Comparison of ENCODE assay signal across 7 cellular contexts in genomic region chr16:71895679-71896385, GRCh38. TPM values are rescaled to one million over a fixed set of nuclear protein-coding genes. Genes with fewer than 3 reads are reported as not detected.
DNase-seq lines count a peak whose midpoint lies in the region; ATAC-seq and TF ChIP-seq lines count a peak whose summit lies in the region.

No MANE protein-coding gene starts in this region.

- H3K79me1 ChIP-seq in IMR-90 (ENCODE audit: low read depth in 1 of 2, low read length in 2 of 2): peaks cover 0 to 9% of the 10 kb centered on the region in 2 experiments; a peak in 2 of 4 replicates

- H2BK120ac ChIP-seq in IMR-90 (ENCODE audit: low read depth, low read length): peak overlapping the region; percentile 75; the same call in 1 of the 2 replicates

- POLR2A ChIA-PET in IMR-90 (lab: Charles Lee; ENCODE audit: unreplicated experiment): interaction anchor here (0.6 kb wide), 1 partner anchor 120 kb away, joined by 3 read pairs; no protein-coding TSS in a partner anchor

- no peak for TF ChIP-seq RAD21 in IMR-90 (IDR thresholded peaks at IDR 0.05; ENCODE audit: low read length)

- peak overlapping the region; percentile 99 for H2AK9ac ChIP-seq in IMR-90 (replicated peaks; ENCODE audit: low read depth, low read length, poor library complexity)

- peak overlapping the region; percentile 91 for H2BK5ac ChIP-seq in IMR-90 (ENCODE audit: low read depth, low read length, poor library complexity, severe bottlenecking)

- ATAC-seq in GM21723 (IDR thresholded peaks at IDR 0.05; ENCODE audit: unreplicated experiment) (peak; percentile 22), IMR-90 (ENCODE audit: low read depth) (peak; percentile 25), foreskin keratinocyte (peak; percentile 5)
- ATAC-seq in activated T-cell treated with anti-CD3 and anti-CD28 coated beads, Interleukin-2, amount 50 U/mL, for 4 hours: peak; percentile 34 to 36

- in situ Hi-C loops in GM13977 (cut with MboI; ENCODE audit: low pct_unique_long_range_greater_than_20kb, low sequenced_read_pairs, unreplicated experiment): no loop called here
- in situ Hi-C loops in IMR-90 (cut with MboI; ENCODE audit: low sequenced_read_pairs): no loop called here

- peak overlapping the region; percentile 97 for H3K27ac ChIP-seq in IMR-90 (ENCODE audit: insufficient read depth, low read length)
- peak overlapping the region; percentile 86 for H3K27ac ChIP-seq in foreskin keratinocyte

- TF ChIP-seq CTCF in GM13977 (IDR thresholded peaks at IDR 0.05; ENCODE audit: extremely low read depth, insufficient read depth, missing control alignments) (no peak), IMR-90 (conservative IDR thresholded peaks at IDR 0.05; ENCODE audit: low read depth, low read length) (no peak), foreskin keratinocyte (conservative IDR thresholded peaks at IDR 0.05) (no peak)

- H3K9ac ChIP-seq in IMR-90 (ENCODE audit: low read depth, low read length): peak overlapping the region; percentile 98

- H3K4me3 Mint-ChIP-seq in activated T-cell treated with anti-CD3 and anti-CD28 coated beads, Interleukin-2, amount 50 U/mL, for 4 hours: peak overlapping the region; percentile 97

- H3K36me3 Mint-ChIP-seq in activated T-cell treated with anti-CD3 and anti-CD28 coated beads, Interleukin-2, amount 50 U/mL, for 4 hours (ENCODE audit: insufficient read depth): peaks cover 6% of the 10 kb centered on the region

- H3K4ac ChIP-seq in IMR-90 (ENCODE audit: low read depth, low read length): peak overlapping the region; percentile 99

- peak overlapping the region; percentile 96 for H2AK5ac ChIP-seq in IMR-90 (ENCODE audit: low read depth, low read length)

- no peaks in the 10 kb centered on the region for H3K27me3 Mint-ChIP-seq in activated T-cell treated with anti-CD3 and anti-CD28 coated beads, Interleukin-2, amount 50 U/mL, for 4 hours (ENCODE audit: low read depth)

- intact Hi-C loops in IMR-90 (cut with micrococcal nuclease): loop anchor here (1.0 to 5.0 kb wide), 5 partner anchors 12 to 87 kb away; partner anchors contain the start of gene ZNF821

- no TSS peak for BruUV-seq in IMR-90 (replicated peaks; lab: Mats Ljungman, UMichigan)

- H3K56ac ChIP-seq in IMR-90 (ENCODE audit: extremely low read depth, insufficient read depth, low read length): peak overlapping the region; percentile 98

- H3K36me3 ChIP-seq in IMR-90 (ENCODE audit: control insufficient read depth, insufficient read depth, low read length): 0 out of 2 replicates have a peak, but pooled peaks cover 1% of the 10 kb centered on the region
- peaks cover 13% of the 10 kb centered on the region for H3K36me3 ChIP-seq in neuron (ENCODE audit: insufficient read depth, low read length)

- H3K14ac ChIP-seq in IMR-90 (replicated peaks; ENCODE audit: low read depth, low read length): peak overlapping the region; percentile 99

- peaks cover 25% of the 10 kb centered on the region for H3K4me1 Mint-ChIP-seq in activated T-cell treated with anti-CD3 and anti-CD28 coated beads, Interleukin-2, amount 50 U/mL, for 4 hours (ENCODE audit: low read depth)

- peak; percentile 50 for DNase-seq in GM13977 (ENCODE audit: low spot score)
- peak; percentile 50 for DNase-seq in IMR-90
- peak; percentile 17 for DNase-seq in activated T-cell treated with anti-CD3 and anti-CD28 coated beads, Interleukin-2, amount 50 U/mL, for 4 hours
- DNase-seq in foreskin keratinocyte: peak; percentile 21 to 39
- DNase-seq in amniotic stem cell (lab: John Stamatoyannopoulos, UW): no peak

- H4K91ac ChIP-seq in IMR-90 (ENCODE audit: insufficient read depth, low read depth, low read length): peak overlapping the region; percentile 95

- no peak; the same call in 1 of the 2 replicates for TF ChIP-seq POLR2A in IMR-90 (IDR thresholded peaks at IDR 0.05; ENCODE audit: low read depth, low read length)

- H3K9me3 Mint-ChIP-seq in activated T-cell treated with anti-CD3 and anti-CD28 coated beads, Interleukin-2, amount 50 U/mL, for 4 hours: no peaks in the 10 kb centered on the region

- peak overlapping the region; percentile 94 for H4K5ac ChIP-seq in IMR-90 (ENCODE audit: low read depth, low read length)

- CTCF ChIA-PET in IMR-90 (lab: Yijun Ruan, JAX): interaction anchor here (0.6 to 1.1 kb wide), 3 partner anchors 17 to 66 kb away, joined by 3 to 4 read pairs (median 3); no protein-coding TSS in a partner anchor

- H3K27me3 ChIP-seq in IMR-90 (ENCODE audit: control insufficient read depth, insufficient read depth, low read length): no peaks in the 10 kb centered on the region
- H3K27me3 ChIP-seq in foreskin keratinocyte: no peaks in the 10 kb centered on the region
- no peaks in the 10 kb centered on the region for H3K27me3 ChIP-seq in neuron (ENCODE audit: insufficient read depth, low read length)

- no peak overlapping the region for H2BK15ac ChIP-seq in IMR-90 (ENCODE audit: low read depth, low read length)

- WGBS in IMR-90 (ENCODE audit: extremely low coverage in 2 of 2, insufficient read length in 1 of 2), 2 experiments: 1% methylated on average over 19 of the region's 44 CpGs; no CpG with 5 or more reads in 1 of the 2 experiments

- H3K4me3 ChIP-seq in IMR-90 (ENCODE audit: insufficient read depth, low read depth, low read length): peak overlapping the region; percentile 80
- H3K4me3 ChIP-seq in neuron (ENCODE audit: low read length): peak overlapping the region; percentile 69

- peak overlapping the region; percentile 87 for H3K18ac ChIP-seq in IMR-90 (ENCODE audit: low read depth, low read length)

- dilution Hi-C loops in IMR-90 (cut with HindIII; ENCODE audit: low sequenced_read_pairs, unreplicated experiment): no loop called here

- H2BK20ac ChIP-seq in IMR-90 (ENCODE audit: low read depth, low read length): no peak overlapping the region

- peaks cover 50% of the 10 kb centered on the region for H4K20me1 ChIP-seq in IMR-90 (ENCODE audit: insufficient read depth, low read length)

- H3K4me1 ChIP-seq in IMR-90 (ENCODE audit: control insufficient read depth, insufficient read depth, low read length) (peaks cover 2% of the 10 kb centered on the region), foreskin keratinocyte (peaks cover 6% of the 10 kb centered on the region), neuron (ENCODE audit: insufficient read depth, low read length) (peaks cover 13% of the 10 kb centered on the region)

- H3K4me2 ChIP-seq in IMR-90 (ENCODE audit: low read depth, low read length): peak overlapping the region; percentile 94

- peaks cover 5% of the 10 kb centered on the region; the same call in 1 of the 2 replicates for H3K9me1 ChIP-seq in IMR-90 (ENCODE audit: insufficient read depth, low read length)

- H3K9me3 ChIP-seq in IMR-90 (ENCODE audit: control insufficient read depth, insufficient read depth, low read length): no peaks in the 10 kb centered on the region
- H3K9me3 ChIP-seq in neuron (ENCODE audit: low read length): no peaks in the 10 kb centered on the region

- peak overlapping the region; percentile 100 for H3K23ac ChIP-seq in IMR-90 (ENCODE audit: low read depth, low read length)

- peak overlapping the region; percentile 95 for H2AFZ ChIP-seq in IMR-90 (replicated peaks; ENCODE audit: low read length, poor library complexity)
- peak overlapping the region; percentile 7 for H2AFZ ChIP-seq in neuron (ENCODE audit: low read depth, low read length)

- peak overlapping the region; percentile 63 to 94 for H4K8ac ChIP-seq in IMR-90 (ENCODE audit: low read depth in 2 of 2, low read length in 2 of 2)

TF ChIP-seq in IMR-90, 13 proteins besides CTCF, POLR2A, EP300 and RAD21 (continues in another document):
- TF ChIP-seq RCOR1 (IDR thresholded peaks at IDR 0.05; ENCODE audit: insufficient replicate concordance, low read length): no peak
- no peak; the same call in 1 of the 2 replicates for TF ChIP-seq MAZ (IDR thresholded peaks at IDR 0.05; ENCODE audit: borderline replicate concordance, low read depth, low read length)
- no peak for TF ChIP-seq MAFK (IDR thresholded peaks at IDR 0.05; ENCODE audit: low read depth, low read length)
- TF ChIP-seq, protein P1, sequence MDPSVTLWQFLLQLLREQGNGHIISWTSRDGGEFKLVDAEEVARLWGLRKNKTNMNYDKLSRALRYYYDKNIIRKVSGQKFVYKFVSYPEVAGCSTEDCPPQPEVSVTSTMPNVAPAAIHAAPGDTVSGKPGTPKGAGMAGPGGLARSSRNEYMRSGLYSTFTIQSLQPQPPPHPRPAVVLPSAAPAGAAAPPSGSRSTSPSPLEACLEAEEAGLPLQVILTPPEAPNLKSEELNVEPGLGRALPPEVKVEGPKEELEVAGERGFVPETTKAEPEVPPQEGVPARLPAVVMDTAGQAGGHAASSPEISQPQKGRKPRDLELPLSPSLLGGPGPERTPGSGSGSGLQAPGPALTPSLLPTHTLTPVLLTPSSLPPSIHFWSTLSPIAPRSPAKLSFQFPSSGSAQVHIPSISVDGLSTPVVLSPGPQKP (IDR thresholded peaks at IDR 0.05; ENCODE audit: borderline replicate concordance, low read depth, low read length): no peak
- no peak for TF ChIP-seq BHLHE40 (IDR thresholded peaks at IDR 0.05; ENCODE audit: low read depth, low read length)
- no peak for TF ChIP-seq MXI1 (IDR thresholded peaks at IDR 0.05; ENCODE audit: borderline replicate concordance, low read depth, low read length)
- TF ChIP-seq FOS (IDR thresholded peaks at IDR 0.05; ENCODE audit: low read depth, low read length): no peak

RNA-seq across cellular contexts. Expression of gene IST1, which starts 0.5 kb away (rescaled TPM):
- total RNA-seq in IMR-90 (2012; rRNA removed) (175 and 186 TPM in 2 replicates), foreskin keratinocyte (107 and 113 TPM in 2 replicates)
- polyA plus RNA-seq in IMR-90 (2012; rRNA removed) (122 and 134 TPM in 2 replicates), foreskin keratinocyte (69.3 and 75.2 TPM in 2 replicates)
- 52.7 and 72.3 TPM in 2 replicates for polyA plus RNA-seq in IMR-90 (2012; cell fraction: cytosol; rRNA removed)
- polyA plus RNA-seq in IMR-90 (2012; cell fraction: nucleus; rRNA removed; ENCODE audit: low replicate concordance): 112 and 358 TPM in 2 replicates
- 100 to 1,000 TPM; 149 to 176 (median 158) TPM for total RNA-seq in activated T-cell treated with anti-CD3 and anti-CD28 coated beads, Interleukin-2, amount 50 U/mL, for 4 hours

RNA-seq across cellular contexts. Expression of gene ZNF821, which starts 11.8 kb away (rescaled TPM):
- total RNA-seq in IMR-90 (2012; rRNA removed): 4.4 and 5.9 TPM in 2 replicates
- 5.8 and 6.0 TPM in 2 replicates for polyA plus RNA-seq in IMR-90 (2012; rRNA removed)
- polyA plus RNA-seq in IMR-90 (2012; cell fraction: cytosol; rRNA removed): 6.9 and 8.2 TPM in 2 replicates
- 14.0 and 15.1 TPM in 2 replicates for polyA plus RNA-seq in IMR-90 (2012; cell fraction: nucleus; rRNA removed; ENCODE audit: low replicate concordance)
- 1 to 10 TPM; 3.4 to 6.5 (median 4.1) TPM for total RNA-seq in activated T-cell treated with anti-CD3 and anti-CD28 coated beads, Interleukin-2, amount 50 U/mL, for 4 hours
- total RNA-seq in foreskin keratinocyte: 3.2 and 3.9 TPM in 2 replicates
- polyA plus RNA-seq in foreskin keratinocyte: 3.6 TPM in 2 replicates

RNA-seq across cellular contexts. Expression of gene ATXN1L, which starts 50.1 kb away (rescaled TPM):
- total RNA-seq in IMR-90 (2012; rRNA removed) (5.2 and 5.8 TPM in 2 replicates), foreskin keratinocyte (16.7 and 17.7 TPM in 2 replicates)
- polyA plus RNA-seq in IMR-90 (2012; rRNA removed) (8.0 and 9.2 TPM in 2 replicates), foreskin keratinocyte (3.7 and 4.6 TPM in 2 replicates)
- polyA plus RNA-seq in IMR-90 (2012; cell fraction: cytosol; rRNA removed): 2.8 and 3.7 TPM in 2 replicates
- polyA plus RNA-seq in IMR-90 (2012; cell fraction: nucleus; rRNA removed; ENCODE audit: low replicate concordance): 14.7 and 27.7 TPM in 2 replicates
- 10 to 100 TPM; 15.3 to 17.3 (median 15.5) TPM for total RNA-seq in activated T-cell treated with anti-CD3 and anti-CD28 coated beads, Interleukin-2, amount 50 U/mL, for 4 hours
